ENCODE assay signal across 12 cellular contexts in genomic region chr14:50804181-50804721, GRCh38. TPM values are rescaled to one million over a fixed set of nuclear protein-coding genes. Genes with fewer than 3 reads are reported as not detected.
A peak's percentile ranks its signal among the peaks of the same experiment; 100 is the strongest.
DNase-seq lines count a peak whose midpoint lies in the region; ATAC-seq and TF ChIP-seq lines count a peak whose summit lies in the region.
"Had no signal": no experiment of that assay in that cellular context is flagged by ENCODE, and none has a peak within 500 bp of the region (broad histone marks: within the 10 kb centered on the region; RNA-seq: fewer than 3 reads in every experiment).

No MANE protein-coding gene starts in this region.

- no peaks in the 10 kb centered on the region for H3K36me3 ChIP-seq in thoracic aorta

- H3K36me3 Mint-ChIP-seq in central memory CD8-positive, alpha-beta T cell (ENCODE audit: insufficient read depth), result peaks cover 29% of the 10 kb centered on the region

- no peak overlapping the region for H3K4me3 Mint-ChIP-seq in central memory CD8-positive, alpha-beta T cell

- no peaks in the 10 kb centered on the region for H3K9me3 Mint-ChIP-seq in central memory CD8-positive, alpha-beta T cell

- no peak overlapping the region for H3K4me3 ChIP-seq in HFF-Myc (replicated peaks; ENCODE audit: low read depth, low read length)
- H3K4me3 ChIP-seq in thoracic aorta, result peak overlapping the region; percentile 7
- H3K4me3 ChIP-seq: esophagus squamous epithelium, lower lobe of right lung had no signal

- TF ChIP-seq CTCF in HFF-Myc (IDR thresholded peaks at IDR 0.05; ENCODE audit: low read depth, low read length, missing control alignments) (no peak), thoracic aorta (IDR thresholded peaks at IDR 0.05) (no peak)

- H3K4me1 ChIP-seq in thoracic aorta (ENCODE audit: control insufficient read depth in 1 of 2, low read depth in 2 of 2), result peaks cover 12 to 17% of the 10 kb centered on the region in 2 donors
- H3K4me1 ChIP-seq: esophagus squamous epithelium had no signal

- H3K27me3 ChIP-seq in thoracic aorta (replicated peaks; ENCODE audit: insufficient read depth), result no peaks in the 10 kb centered on the region
- H3K27me3 ChIP-seq: esophagus squamous epithelium had no signal

- ATAC-seq in central memory CD8-positive, alpha-beta T cell (replicated peaks; ENCODE audit: extremely low read depth, poor library complexity, severe bottlenecking), result no peak
- ATAC-seq in thoracic aorta (ENCODE audit: insufficient number of reproducible peaks, low FRiP score, low read depth) (peak; percentile 37), HG03460 (IDR thresholded peaks at IDR 0.05; ENCODE audit: unreplicated experiment) (no peak), GM21515 (IDR thresholded peaks at IDR 0.05; ENCODE audit: unreplicated experiment) (no peak), GM19397 (IDR thresholded peaks at IDR 0.05; ENCODE audit: unreplicated experiment) (no peak)
- ATAC-seq: lower lobe of right lung had no signal

- H3K27ac Mint-ChIP-seq in central memory CD8-positive, alpha-beta T cell (ENCODE audit: low read depth), result peak overlapping the region; percentile 59

- H3K27me3 Mint-ChIP-seq in central memory CD8-positive, alpha-beta T cell, result no peaks in the 10 kb centered on the region

- no peaks in the 10 kb centered on the region for H3K9me3 ChIP-seq in thoracic aorta
- H3K9me3 ChIP-seq: esophagus squamous epithelium, lower lobe of right lung had no signal

- H3K4me1 Mint-ChIP-seq in central memory CD8-positive, alpha-beta T cell, result peaks cover 25% of the 10 kb centered on the region

- DNase-seq in HFF-Myc (ENCODE audit: extremely low read depth, low read depth), result peak; percentile 22
- DNase-seq in central memory CD8-positive, alpha-beta T cell (ENCODE audit: low spot score in 2 of 2), result no peak
- peak; percentile 45 for DNase-seq in kidney glomerular epithelial cell (lab: John Stamatoyannopoulos, UW)
- no peak for DNase-seq in thoracic aorta (ENCODE audit: low spot score)
- DNase-seq in activated effector memory CD4-positive, alpha-beta T cell treated with anti-CD3 and anti-CD28 coated beads, Interleukin-2, amount 50 U/mL, for 16 hours, result no peak
- DNase-seq: activated CD4-positive, alpha-beta T cell treated with anti-CD3 and anti-CD28 coated beads, Interleukin-2, amount 50 U/mL, for 1 hour; esophagus squamous epithelium; GOT3; lower lobe of right lung had no signal

- H3K27ac ChIP-seq in thoracic aorta, result peak overlapping the region; percentile 72 to 74
- H3K27ac ChIP-seq: esophagus squamous epithelium, lower lobe of right lung had no signal

RNA-seq across cellular contexts. Expression of gene NIN, which starts 26.7 kb away (rescaled TPM):
- 10 to 100 TPM; 31.0 to 37.4 TPM for total RNA-seq in thoracic aorta

Comparison
In these comparisons a context has a peak if more than half of its experiments do, and no peak if none do; other contexts are left out.
1. DNase-seq: peak in HFF-Myc (single experiment) and kidney glomerular epithelial cell (single experiment); none in central memory CD8-positive, alpha-beta T cell (0 of 2), thoracic aorta (single experiment) and activated effector memory CD4-positive, alpha-beta T cell treated with anti-CD3 and anti-CD28 coated beads, Interleukin-2, amount 50 U/mL, for 16 hours (single experiment).